Comparison of ENCODE assay signal across 10 cellular contexts in the genomic region with DNA sequence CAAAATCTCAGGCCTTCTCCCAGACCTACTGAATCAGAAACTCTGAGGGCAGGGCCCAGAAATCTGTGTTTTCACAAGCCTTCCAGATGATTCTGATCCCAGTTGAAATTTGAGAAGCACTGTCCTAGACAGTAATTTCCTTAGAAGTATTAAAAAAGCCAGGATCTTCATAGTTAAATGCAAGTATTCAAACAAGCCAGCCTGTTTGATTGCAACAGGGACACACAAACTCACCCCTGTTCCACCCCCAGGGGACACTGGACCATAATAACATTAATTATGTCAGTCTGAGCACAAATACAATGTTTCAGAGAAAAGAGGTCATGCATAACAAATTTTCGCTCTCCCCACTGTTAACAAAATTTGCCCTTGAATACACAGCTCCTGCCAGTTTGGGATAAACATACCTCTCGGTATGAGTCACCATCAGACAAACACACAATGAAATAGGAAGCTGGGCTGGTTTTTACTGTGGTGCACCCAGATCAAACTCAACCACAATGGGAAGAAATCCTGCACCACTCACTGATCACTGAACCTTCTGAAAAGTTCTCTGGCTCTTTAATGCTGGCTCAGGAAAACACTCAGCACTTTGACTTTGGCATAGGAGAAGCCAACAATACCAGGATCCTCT. TPM values are rescaled to one million over a fixed set of nuclear protein-coding genes. Genes with fewer than 3 reads are reported as not detected.
A peak's percentile ranks its signal among the peaks of the same experiment; 100 is the strongest.
DNase-seq lines count a peak whose midpoint lies in the region; ATAC-seq lines count a peak whose summit lies in the region.
"Had no signal": no experiment of that assay in that cellular context is flagged by ENCODE, and none has a peak within 500 bp of the region (broad histone marks: within the 10 kb centered on the region; RNA-seq: fewer than 3 reads in every experiment).

No MANE protein-coding gene starts in this region.

- intact Hi-C loops in aorta (cut with DNase I) = no loop called here

- CTCF ChIA-PET in activated CD8-positive, alpha-beta memory T cell treated with anti-CD3 and anti-CD28 coated beads, Interleukin-2, amount 10 ng/mL, durations not matched to agents 7 days and 5 days (lab: Charles Lee) = no interaction called here
- CTCF ChIA-PET in activated CD8-positive, alpha-beta T cell treated with anti-CD3 and anti-CD28 coated beads, Interleukin-2, amount 10 ng/mL, durations not matched to agents 7 days and 5 days (lab: Charles Lee) = interaction anchor here (1.8 kb wide), 1 partner anchor 320 kb away, joined by 4 read pairs; no protein-coding TSS in a partner anchor

- H3K36me3 Mint-ChIP-seq in activated CD8-positive, alpha-beta memory T cell treated with anti-CD3 and anti-CD28 coated beads, Interleukin-2, amount 10 ng/mL, durations not matched to agents 7 days and 5 days = peaks cover 13% of the 10 kb centered on the region
- H3K36me3 Mint-ChIP-seq in activated CD8-positive, alpha-beta T cell treated with anti-CD3 and anti-CD28 coated beads, Interleukin-2, amount 10 ng/mL, durations not matched to agents 7 days and 5 days (ENCODE audit: low read depth) = no peaks in the 10 kb centered on the region

- peaks cover 15% of the 10 kb centered on the region for H3K27me3 Mint-ChIP-seq in activated CD8-positive, alpha-beta memory T cell treated with anti-CD3 and anti-CD28 coated beads, Interleukin-2, amount 10 ng/mL, durations not matched to agents 7 days and 5 days
- H3K27me3 Mint-ChIP-seq in activated CD8-positive, alpha-beta T cell treated with anti-CD3 and anti-CD28 coated beads, Interleukin-2, amount 10 ng/mL, durations not matched to agents 7 days and 5 days (ENCODE audit: low read depth) = peaks cover 5% of the 10 kb centered on the region

- H3K4me3 ChIP-seq in adipocyte (ENCODE audit: low read length) (no peak overlapping the region), aorta (ENCODE audit: low read length in 2 of 2) (no peak overlapping the region)

- DNase-seq in activated CD8-positive, alpha-beta memory T cell treated with anti-CD3 and anti-CD28 coated beads, Interleukin-2, amount 10 ng/mL, durations not matched to agents 7 days and 5 days = no peak
- no peak for DNase-seq in activated CD8-positive, alpha-beta memory T cell treated with anti-CD3 and anti-CD28 coated beads, Interleukin-2, amount 50 U/mL, for 4 hours
- peak; percentile 91 for DNase-seq in adipocyte (ENCODE audit: low read depth)
- peak; percentile 40 for DNase-seq in iPS-NIHi7 (ENCODE audit: extremely low spot score)
- DNase-seq in aorta = no peak
- DNase-seq in activated CD8-positive, alpha-beta T cell treated with anti-CD3 and anti-CD28 coated beads, Interleukin-2, amount 10 ng/mL, durations not matched to agents 7 days and 5 days = no peak
- DNase-seq in KG1 (lab: John Stamatoyannopoulos, UW) = no peak
- DNase-seq in NCI-H187 (lab: John Stamatoyannopoulos, UW) = no peak

- no peaks in the 10 kb centered on the region for H3K9me3 ChIP-seq in adipocyte (ENCODE audit: control insufficient read depth, low read length)
- H3K9me3 ChIP-seq in aorta (ENCODE audit: control insufficient read depth, low read length) = no peaks in the 10 kb centered on the region

- no peak overlapping the region for H3K27ac Mint-ChIP-seq in activated CD8-positive, alpha-beta memory T cell treated with anti-CD3 and anti-CD28 coated beads, Interleukin-2, amount 10 ng/mL, durations not matched to agents 7 days and 5 days
- H3K27ac Mint-ChIP-seq in activated CD8-positive, alpha-beta T cell treated with anti-CD3 and anti-CD28 coated beads, Interleukin-2, amount 10 ng/mL, durations not matched to agents 7 days and 5 days = no peak overlapping the region
- H3K27ac Mint-ChIP-seq: T-helper 1 cell treated with Interleukin-12 subunit alpha and Interleukin-12 subunit beta and Interleukin-4 antibody, amounts not matched to agents 30 μg/mL and 1 μg/mL, for 36 hours had no signal

- H3K36me3 ChIP-seq in adipocyte (ENCODE audit: control insufficient read depth, insufficient read depth, low read length, severe bottlenecking) = no peaks in the 10 kb centered on the region
- H3K36me3 ChIP-seq in aorta (ENCODE audit: control insufficient read depth in 1 of 2, insufficient read depth in 2 of 2, low read length in 1 of 2) = no peaks in the 10 kb centered on the region

- H3K9me3 Mint-ChIP-seq in activated CD8-positive, alpha-beta memory T cell treated with anti-CD3 and anti-CD28 coated beads, Interleukin-2, amount 10 ng/mL, durations not matched to agents 7 days and 5 days (ENCODE audit: low read depth) = peaks cover 6% of the 10 kb centered on the region
- no peaks in the 10 kb centered on the region for H3K9me3 Mint-ChIP-seq in activated CD8-positive, alpha-beta T cell treated with anti-CD3 and anti-CD28 coated beads, Interleukin-2, amount 10 ng/mL, durations not matched to agents 7 days and 5 days (ENCODE audit: insufficient read depth)
- H3K9me3 Mint-ChIP-seq: neural crest cell had no signal

- H3K4me3 Mint-ChIP-seq in activated CD8-positive, alpha-beta memory T cell treated with anti-CD3 and anti-CD28 coated beads, Interleukin-2, amount 10 ng/mL, durations not matched to agents 7 days and 5 days = no peak overlapping the region
- no peak overlapping the region for H3K4me3 Mint-ChIP-seq in activated CD8-positive, alpha-beta T cell treated with anti-CD3 and anti-CD28 coated beads, Interleukin-2, amount 10 ng/mL, durations not matched to agents 7 days and 5 days
- H3K4me3 Mint-ChIP-seq: neural crest cell; T-helper 1 cell treated with Interleukin-12 subunit alpha and Interleukin-12 subunit beta and Interleukin-4 antibody, amounts not matched to agents 30 μg/mL and 1 μg/mL, for 36 hours had no signal

- peak; percentile 57 for ATAC-seq in activated CD8-positive, alpha-beta memory T cell treated with anti-CD3 and anti-CD28 coated beads, Interleukin-2, amount 10 ng/mL, durations not matched to agents 7 days and 5 days
- ATAC-seq in aorta (ENCODE audit: low FRiP score) = peak; percentile 74
- no peak for ATAC-seq in activated CD8-positive, alpha-beta T cell treated with anti-CD3 and anti-CD28 coated beads, Interleukin-2, amount 10 ng/mL, durations not matched to agents 7 days and 5 days

- H3K4me1 ChIP-seq in adipocyte (ENCODE audit: control insufficient read depth, insufficient read depth, low read length) (peaks cover 22% of the 10 kb centered on the region), aorta (ENCODE audit: control insufficient read depth in 1 of 2, insufficient read depth in 2 of 2, low read length in 2 of 2) (peaks cover 2 to 8% of the 10 kb centered on the region in 2 donors)

- H3K27me3 ChIP-seq in adipocyte (replicated peaks; ENCODE audit: control insufficient read depth, insufficient read depth, low read length) (no peaks in the 10 kb centered on the region), aorta (ENCODE audit: control insufficient read depth in 1 of 2, insufficient read depth in 2 of 2, low read length in 1 of 2) (no peaks in the 10 kb centered on the region)

- H3K27ac ChIP-seq in aorta (ENCODE audit: low read depth in 1 of 2, low read length in 2 of 2) = peak overlapping the region in 1 of 2 donors; percentile 30

- 7% methylated on average over 2 of the region's 2 CpGs for WGBS in aorta, 2 donors

- POLR2A ChIA-PET in activated CD8-positive, alpha-beta T cell treated with anti-CD3 and anti-CD28 coated beads, Interleukin-2, amount 10 ng/mL, durations not matched to agents 7 days and 5 days (lab: Charles Lee) = no interaction called here

- H3K9ac ChIP-seq in adipocyte (ENCODE audit: low read length) = peak overlapping the region; percentile 13

- peaks cover 29% of the 10 kb centered on the region for H3K4me1 Mint-ChIP-seq in activated CD8-positive, alpha-beta memory T cell treated with anti-CD3 and anti-CD28 coated beads, Interleukin-2, amount 10 ng/mL, durations not matched to agents 7 days and 5 days
- H3K4me1 Mint-ChIP-seq in activated CD8-positive, alpha-beta T cell treated with anti-CD3 and anti-CD28 coated beads, Interleukin-2, amount 10 ng/mL, durations not matched to agents 7 days and 5 days (ENCODE audit: low read depth) = peaks cover 17% of the 10 kb centered on the region

RNA-seq across cellular contexts. Expression of gene ABLIM1, which starts 34.3 kb away (rescaled TPM):
- 10 to 100 TPM; 14.8 to 54.9 TPM for total RNA-seq in activated CD8-positive, alpha-beta memory T cell treated with anti-CD3 and anti-CD28 coated beads, Interleukin-2, amount 10 ng/mL, durations not matched to agents 7 days and 5 days
- 100 to 1,000 TPM in 1 of 2 donors, 10 to 100 TPM in 1; 55.8 to 117 TPM for total RNA-seq in aorta
- polyA plus RNA-seq in aorta = 10 to 100 TPM; 13.6 to 14.5 TPM
- total RNA-seq in activated CD8-positive, alpha-beta T cell treated with anti-CD3 and anti-CD28 coated beads, Interleukin-2, amount 10 ng/mL, durations not matched to agents 7 days and 5 days = 10 to 100 TPM; 62.3 to 64.1 TPM

Comparison
In these comparisons a context has a peak if more than half of its experiments do, and no peak if none do; other contexts are left out.
1. DNase-seq: peak in adipocyte (single experiment) and iPS-NIHi7 (single experiment); none in activated CD8-positive, alpha-beta memory T cell treated with anti-CD3 and anti-CD28 coated beads, Interleukin-2, amount 10 ng/mL, durations not matched to agents 7 days and 5 days (single experiment), activated CD8-positive, alpha-beta memory T cell treated with anti-CD3 and anti-CD28 coated beads, Interleukin-2, amount 50 U/mL, for 4 hours (single experiment), aorta (0 of 2), activated CD8-positive, alpha-beta T cell treated with anti-CD3 and anti-CD28 coated beads, Interleukin-2, amount 10 ng/mL, durations not matched to agents 7 days and 5 days (single experiment), KG1 (single experiment) and NCI-H187 (0 of 2).